ENCODE assay signal across 8 cellular contexts in genomic region chr5:71447218-71447808, GRCh38. TPM values are rescaled to one million over a fixed set of nuclear protein-coding genes. Genes with fewer than 3 reads are reported as not detected.
DNase-seq lines count a peak whose midpoint lies in the region; ATAC-seq and TF ChIP-seq lines count a peak whose summit lies in the region.
"Not testable (repeated sequence)": the region's sequence is repeated elsewhere in the genome, so short reads cannot be mapped to it uniquely, and the experiment has no call there.

No MANE protein-coding gene starts in this region.

- in situ Hi-C loops in Caki2 (cut with HindIII; ENCODE audit: low pct_unique_long_range_greater_than_20kb, low sequenced_read_pairs), result not testable (repeated sequence)

- peak in 1 of 2 donors; percentile 17 for TF ChIP-seq CTCF in left lung (IDR thresholded peaks at IDR 0.05)

- not testable (repeated sequence) for H3K4me3 ChIP-seq in left lung

- ATAC-seq in GM21367 (IDR thresholded peaks at IDR 0.05; ENCODE audit: unreplicated experiment) (peak; percentile 88), HG03520 (IDR thresholded peaks at IDR 0.05; ENCODE audit: unreplicated experiment) (peak; percentile 84), left lung (peak; percentile 96)

- not testable (repeated sequence) for H3K36me3 ChIP-seq in left lung

- intact Hi-C loops in left lung (cut with DNase I), result not testable (repeated sequence)

- H3K9me3 ChIP-seq in left lung, result not testable (repeated sequence)

- H3K4me1 ChIP-seq in left lung, result not testable (repeated sequence)

- DNase-seq in Caki2 (ENCODE audit: low read depth) (peak; percentile 33), NCI-H526 treated with DMSO at 0.1 percent for 48 hours (lab: John Stamatoyannopoulos, UW) (peak; percentile 12), cerebellar cortex (ENCODE audit: low spot score) (peak; percentile 53)
- DNase-seq in activated CD4-positive, alpha-beta T cell treated with anti-CD3 and anti-CD28 coated beads for 4 hours, result peak; percentile 28 to 49
- DNase-seq in left lung, result not testable (repeated sequence)
- DNase-seq in stimulated activated CD4-positive, alpha-beta T cell treated with anti-CD3 and anti-CD28 coated beads, TNF-alpha, amount 100 ng/mL, for 48 hours (ENCODE audit: low read depth in 3 of 3), result peak; percentile 9 to 24 (median 12)

- peaks cover 18 to 53% of the 10 kb centered on the region in 2 donors for H3K27me3 ChIP-seq in left lung

- H3K27ac ChIP-seq in left lung, result not testable (repeated sequence)

RNA-seq across cellular contexts. Expression of gene BDP1, which starts 8.1 kb away (rescaled TPM):
- 5.6 and 7.4 TPM in 2 replicates for total RNA-seq in Caki2 (2014; rRNA removed; shearing (Covaris generic); ENCODE audit: low replicate concordance)
- total RNA-seq in left lung, result 10 to 100 TPM; 24.7 to 27.6 TPM
